Comparison of ENCODE assay signal across 8 cellular contexts in genomic region chr2:28894470-28895188, GRCh38. TPM values are rescaled to one million over a fixed set of nuclear protein-coding genes. Genes with fewer than 3 reads are reported as not detected.
A peak's percentile ranks its signal among the peaks of the same experiment; 100 is the strongest.
DNase-seq lines count a peak whose midpoint lies in the region; ATAC-seq, FAIRE-seq and TF ChIP-seq lines count a peak whose summit lies in the region.

A gene with protein sequence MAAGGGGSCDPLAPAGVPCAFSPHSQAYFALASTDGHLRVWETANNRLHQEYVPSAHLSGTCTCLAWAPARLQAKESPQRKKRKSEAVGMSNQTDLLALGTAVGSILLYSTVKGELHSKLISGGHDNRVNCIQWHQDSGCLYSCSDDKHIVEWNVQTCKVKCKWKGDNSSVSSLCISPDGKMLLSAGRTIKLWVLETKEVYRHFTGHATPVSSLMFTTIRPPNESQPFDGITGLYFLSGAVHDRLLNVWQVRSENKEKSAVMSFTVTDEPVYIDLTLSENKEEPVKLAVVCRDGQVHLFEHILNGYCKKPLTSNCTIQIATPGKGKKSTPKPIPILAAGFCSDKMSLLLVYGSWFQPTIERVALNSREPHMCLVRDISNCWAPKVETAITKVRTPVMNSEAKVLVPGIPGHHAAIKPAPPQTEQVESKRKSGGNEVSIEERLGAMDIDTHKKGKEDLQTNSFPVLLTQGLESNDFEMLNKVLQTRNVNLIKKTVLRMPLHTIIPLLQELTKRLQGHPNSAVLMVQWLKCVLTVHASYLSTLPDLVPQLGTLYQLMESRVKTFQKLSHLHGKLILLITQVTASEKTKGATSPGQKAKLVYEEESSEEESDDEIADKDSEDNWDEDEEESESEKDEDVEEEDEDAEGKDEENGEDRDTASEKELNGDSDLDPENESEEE (plus strand): TSS chr2:28894667. CDS start chr2:28894699, 32 bp downstream.

- H3K36me3 ChIP-seq in bronchial epithelial cell (ENCODE audit: control insufficient read depth, insufficient read depth, low read length), result no peaks in the 10 kb centered on the region

- DNase-seq in AG04449 (ENCODE audit: low read depth, low spot score) (peak; percentile 94), NCI-H2227 treated with DMSO at 0.1 percent for 48 hours (lab: John Stamatoyannopoulos, UW) (peak; percentile 95), bronchial epithelial cell (ENCODE audit: low read depth) (peak; percentile 96), iPS-NIHi7 (ENCODE audit: extremely low spot score) (peak; percentile 98), smooth muscle cell of the brain vasculature (ENCODE audit: low read depth, low spot score) (peak; percentile 93)

- H3K4me3 ChIP-seq in AG04449 (ENCODE audit: low read depth, low read length), result peak within 1 kb of the TSS; percentile 93
- H3K4me3 ChIP-seq in WI38 (ENCODE audit: low read depth, low read length), result peak within 1 kb of the TSS; percentile 97
- H3K4me3 ChIP-seq in bronchial epithelial cell (ENCODE audit: low read depth, low read length), result peak within 1 kb of the TSS; percentile 99

- POLR2A ChIA-PET in AG04449 (lab: Yijun Ruan, JAX), result interaction anchor here (0.7 kb wide), 1 partner anchor 24 kb away, joined by 4 read pairs; the partner anchor contains the start of gene TRMT61B

- TF ChIP-seq CTCF in AG04449 (IDR thresholded peaks at IDR 0.05; ENCODE audit: insufficient read depth, low read length, missing control alignments) (no peak), WI38 (IDR thresholded peaks at IDR 0.05; ENCODE audit: low read depth, low read length) (no peak), bronchial epithelial cell (IDR thresholded peaks at IDR 0.05; ENCODE audit: insufficient read depth, low read length, severe bottlenecking) (no peak)

- ATAC-seq in GM18907 (IDR thresholded peaks at IDR 0.05; ENCODE audit: unreplicated experiment) (peak; percentile 87), HG03159 (IDR thresholded peaks at IDR 0.05; ENCODE audit: unreplicated experiment) (peak; percentile 85)

- H3K27me3 ChIP-seq in bronchial epithelial cell (ENCODE audit: control insufficient read depth, insufficient read depth, low read length), result no peaks in the 10 kb centered on the region

- FAIRE-seq in bronchial epithelial cell (lab: Jason Lieb, UNC), result no peak

- CTCF ChIA-PET in AG04449 (lab: Yijun Ruan, JAX), result interaction anchor here (0.6 to 2.0 kb wide), 4 partner anchors 58 to 327 kb away, joined by 3 to 8 read pairs (median 4); no protein-coding TSS in a partner anchor

RNA-seq across cellular contexts. Expression of the gene that starts here (rescaled TPM):
- total RNA-seq in bronchial epithelial cell, result 54.9 and 117 TPM in 2 replicates

Comparison
In these comparisons a context has a peak if more than half of its experiments do, and no peak if none do; other contexts are left out.
1. Peak in every context shown above with its lines: DNase-seq, ATAC-seq and H3K4me3 ChIP-seq.